Comparison of ENCODE assay signal across 17 cellular contexts in the genomic region with DNA sequence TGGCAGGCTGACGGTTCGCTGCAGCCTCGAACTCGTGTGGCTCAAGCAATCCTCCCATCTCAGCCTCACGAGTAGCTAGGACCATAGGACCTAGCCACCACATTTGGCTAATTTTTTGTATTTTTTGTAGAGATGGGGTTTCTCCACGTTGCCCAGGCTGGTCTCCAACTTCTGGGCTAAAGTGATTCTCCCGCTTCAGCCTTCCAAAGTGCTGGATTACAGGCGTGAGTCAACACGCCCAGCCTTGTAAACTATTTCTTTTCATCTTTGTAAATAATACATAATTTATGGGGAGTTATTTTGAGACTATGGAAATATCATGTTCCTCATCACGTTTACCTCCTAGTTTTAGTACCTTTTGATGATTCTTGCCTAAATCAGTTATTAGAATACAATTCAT. TPM values are rescaled to one million over a fixed set of nuclear protein-coding genes. Genes with fewer than 3 reads are reported as not detected.
DNase-seq lines count a peak whose midpoint lies in the region; FAIRE-seq and TF ChIP-seq lines count a peak whose summit lies in the region.
"Had no signal": no experiment of that assay in that cellular context is flagged by ENCODE, and none has a peak within 500 bp of the region (broad histone marks: within the 10 kb centered on the region; RNA-seq: fewer than 3 reads in every experiment).

No MANE protein-coding gene starts in this region.

- no peak for TF ChIP-seq POLR2A in suprapubic skin (IDR thresholded peaks at IDR 0.05)

- H3K9me2 ChIP-seq in GM23248 (ENCODE audit: insufficient read depth): no peaks in the 10 kb centered on the region
- H3K9me2 ChIP-seq in OCI-LY1 (ENCODE audit: low read depth, low read length): no peaks in the 10 kb centered on the region

- BruUV-seq in A673 (replicated peaks; lab: Mats Ljungman, UMichigan): no TSS peak

- intact Hi-C loops in A673 (cut with micrococcal nuclease; ENCODE audit: unreplicated experiment): loop anchor here (10.0 kb wide), 2 partner anchors 298 to 342 kb away; no protein-coding TSS in a partner anchor

- H3K9ac ChIP-seq in GM23248: no peak overlapping the region
- peak overlapping the region; percentile 91; the same call in 1 of the 2 replicates for H3K9ac ChIP-seq in OCI-LY1 (ENCODE audit: low read length)
- H3K9ac ChIP-seq in keratinocyte (ENCODE audit: control insufficient read depth, extremely low read depth, insufficient read depth, low read length): no peak overlapping the region

- in situ Hi-C loops in GM23248 (cut with MboI): no loop called here

- WGBS in GM23248 (ENCODE audit: low coverage in 1 of 2, low lambda C conversion rate in 2 of 2, missing lambda C conversion rate in 2 of 2), 2 experiments: 73 to 76% methylated on average over 10 of the region's 10 CpGs
- 52% methylated on average over 10 of the region's 10 CpGs for WGBS in suprapubic skin

- no peak for FAIRE-seq in keratinocyte (lab: Jason Lieb, UNC)

- peaks cover 5% of the 10 kb centered on the region for H3F3A ChIP-seq in GM23248 (ENCODE audit: insufficient read depth)
- peaks cover 12% of the 10 kb centered on the region; the same call in 1 of the 2 replicates for H3F3A ChIP-seq in OCI-LY1 (ENCODE audit: insufficient read depth, low read length)

- H3K9me1 ChIP-seq in keratinocyte (ENCODE audit: control insufficient read depth, extremely low read depth, insufficient read depth, low read length): no peaks in the 10 kb centered on the region

- no peaks in the 10 kb centered on the region for H3K9me3 ChIP-seq in GM23248 (ENCODE audit: low read depth)
- H3K9me3 ChIP-seq in OCI-LY1 (ENCODE audit: low read length): no peaks in the 10 kb centered on the region
- H3K9me3 ChIP-seq in keratinocyte (ENCODE audit: control insufficient read depth, low read depth, low read length): no peaks in the 10 kb centered on the region
- no peaks in the 10 kb centered on the region for H3K9me3 ChIP-seq in suprapubic skin
- H3K9me3 ChIP-seq in A673 (ENCODE audit: low read depth, low read length, poor library complexity, severe bottlenecking): no peaks in the 10 kb centered on the region
- H3K9me3 ChIP-seq: body of pancreas, psoas muscle had no signal

- dilution Hi-C loops in keratinocyte (cut with MboI; ENCODE audit: extremely low pct_ligation_motif_present, low sequenced_read_pairs): no loop called here

- H3K4me1 ChIP-seq in GM23248 (ENCODE audit: insufficient read depth): peaks cover 12% of the 10 kb centered on the region
- peaks cover 32% of the 10 kb centered on the region for H3K4me1 ChIP-seq in OCI-LY1 (ENCODE audit: insufficient read depth, low read length, severe bottlenecking)
- H3K4me1 ChIP-seq in keratinocyte (ENCODE audit: control insufficient read depth, extremely low read depth, insufficient read depth, low read length): peaks cover 5% of the 10 kb centered on the region
- peaks cover 29% of the 10 kb centered on the region for H3K4me1 ChIP-seq in suprapubic skin
- peaks cover 16% of the 10 kb centered on the region for H3K4me1 ChIP-seq in A673 (ENCODE audit: insufficient read depth, low read length, poor library complexity, severe bottlenecking)

- H3K27me3 ChIP-seq in GM23248 (replicated peaks; ENCODE audit: insufficient read depth): no peaks in the 10 kb centered on the region
- no peaks in the 10 kb centered on the region for H3K27me3 ChIP-seq in OCI-LY1 (ENCODE audit: insufficient read depth, low read length)
- no peaks in the 10 kb centered on the region for H3K27me3 ChIP-seq in keratinocyte (ENCODE audit: control insufficient read depth, extremely low read depth, insufficient read depth, low read length)
- no peaks in the 10 kb centered on the region for H3K27me3 ChIP-seq in suprapubic skin
- H3K27me3 ChIP-seq in A673 (replicated peaks; ENCODE audit: insufficient read depth, low read depth, low read length, poor library complexity): no peaks in the 10 kb centered on the region
- H3K27me3 ChIP-seq: body of pancreas, MG63 had no signal

- H2AFZ ChIP-seq in GM23248 (peak overlapping the region; percentile 94; the same call in 1 of the 2 replicates), OCI-LY1 (ENCODE audit: low read length) (peak overlapping the region; percentile 58), keratinocyte (ENCODE audit: control insufficient read depth, low read length) (no peak overlapping the region)

- H3K4me3 ChIP-seq in GM23248 (no peak overlapping the region), OCI-LY1 (ENCODE audit: low read depth, low read length, poor library complexity, severe bottlenecking) (peak overlapping the region; percentile 89), keratinocyte (ENCODE audit: control insufficient read depth in 2 of 3, extremely low read depth in 1 of 3, insufficient read depth in 2 of 3, low read depth in 1 of 3, low read length in 3 of 3) (no peak overlapping the region), suprapubic skin (peak overlapping the region; percentile 83), A673 (ENCODE audit: low read depth, low read length, poor library complexity, severe bottlenecking) (no peak overlapping the region)

- TF ChIP-seq CTCF in OCI-LY1 (IDR thresholded peaks at IDR 0.05; ENCODE audit: low read length) (no peak), keratinocyte (optimal IDR thresholded peaks at IDR 0.05 in 1 of 3, IDR thresholded peaks at IDR 0.05 in 1 of 3, conservative IDR thresholded peaks at IDR 0.05 in 1 of 3; ENCODE audit: extremely low read depth in 1 of 3, insufficient read depth in 2 of 3, low read length in 3 of 3) (no peak), suprapubic skin (IDR thresholded peaks at IDR 0.05) (no peak), A673 (conservative IDR thresholded peaks at IDR 0.05; ENCODE audit: low read depth, low read length) (no peak)

- H4K20me1 ChIP-seq in GM23248 (ENCODE audit: insufficient read depth) (0 out of 2 replicates have a peak, but pooled peaks cover 4% of the 10 kb centered on the region), OCI-LY1 (ENCODE audit: insufficient read depth, low read length) (no peaks in the 10 kb centered on the region), keratinocyte (ENCODE audit: control insufficient read depth, extremely low read depth, insufficient read depth, low read length) (no peaks in the 10 kb centered on the region)

- H3K79me2 ChIP-seq in GM23248 (ENCODE audit: insufficient read depth) (peaks cover 50% of the 10 kb centered on the region), OCI-LY1 (ENCODE audit: insufficient read depth, low read length) (peaks cover 30% of the 10 kb centered on the region), keratinocyte (ENCODE audit: control insufficient read depth, insufficient read depth, low read length) (peaks cover 37% of the 10 kb centered on the region)

- no peak overlapping the region for H3K4me2 ChIP-seq in GM23248 (ENCODE audit: unreplicated experiment)
- H3K4me2 ChIP-seq in OCI-LY1 (ENCODE audit: low read length): peak overlapping the region; percentile 93
- peak overlapping the region; percentile 73 for H3K4me2 ChIP-seq in keratinocyte (ENCODE audit: control insufficient read depth, extremely low read depth, insufficient read depth, low read depth, low read length)

- no peak for DNase-seq in GM23248
- DNase-seq in keratinocyte (ENCODE audit: low read depth, low spot score): no peak
- no peak for DNase-seq in suprapubic skin (ENCODE audit: low spot score in 2 of 2)
- no peak for DNase-seq in NCI-H524 treated with DMSO at 0.1 percent for 48 hours (lab: John Stamatoyannopoulos, UW)
- DNase-seq in NCI-H1417 (lab: John Stamatoyannopoulos, UW): no peak
- DNase-seq in A673 (ENCODE audit: low spot score): no peak
- DNase-seq: activated CD4-positive, alpha-beta T cell treated with anti-CD3 and anti-CD28 coated beads for 36 hours; activated naive CD8-positive, alpha-beta T cell treated with anti-CD3 and anti-CD28 coated beads, Interleukin-2, amount 10 ng/mL, durations not matched to agents 7 days and 5 days; body of pancreas; HCEC 1CT; MG63; naive thymus-derived CD8-positive, alpha-beta T cell; NCI-H1694 treated with DMSO at 0.1 percent for 48 hours; NCI-H226; psoas muscle; stimulated activated naive CD8-positive, alpha-beta T cell treated with anti-CD3 and anti-CD28 coated beads, Interleukin-15, Interleukin-2, amounts not matched to agents 100 U/mL and 50 U/mL, for 24 hours had no signal

- CTCF ChIA-PET in A673 (lab: Charles Lee): no interaction called here

- H3K36me3 ChIP-seq in GM23248 (ENCODE audit: low read depth) (no peaks in the 10 kb centered on the region), OCI-LY1 (ENCODE audit: insufficient read depth, low read length) (no peaks in the 10 kb centered on the region), keratinocyte (ENCODE audit: control insufficient read depth in 2 of 2, extremely low read depth in 1 of 2, insufficient read depth in 2 of 2, low read length in 2 of 2) (no peaks in the 10 kb centered on the region), suprapubic skin (no peaks in the 10 kb centered on the region), A673 (ENCODE audit: insufficient read depth, low read length, poor library complexity, severe bottlenecking) (no peaks in the 10 kb centered on the region)

- no peak overlapping the region for H3K27ac ChIP-seq in GM23248
- no peak overlapping the region for H3K27ac ChIP-seq in OCI-LY1 (ENCODE audit: low read depth, low read length, poor library complexity, severe bottlenecking)
- H3K27ac ChIP-seq in keratinocyte (ENCODE audit: control insufficient read depth, insufficient read depth, low read length): no peak overlapping the region
- H3K27ac ChIP-seq in suprapubic skin: no peak overlapping the region
- H3K27ac ChIP-seq in A673 (ENCODE audit: low read depth, low read length, poor library complexity, severe bottlenecking): no peak overlapping the region

- POLR2A ChIA-PET in A673 (lab: Charles Lee; ENCODE audit: low non-redundant PET): no interaction called here

- no peak for TF ChIP-seq EP300 in suprapubic skin (IDR thresholded peaks at IDR 0.05)

RNA-seq across cellular contexts. Expression of gene FBXO28, which starts 0.9 kb away (rescaled TPM):
- 28.5 and 31.8 TPM in 2 replicates for total RNA-seq in GM23248 (2014; rRNA removed; shearing (Covaris generic))
- polyA plus RNA-seq in GM23248 (2016; fragmentation: Nextera tagmentation; extraction: Ambion mirVana) (14.9 and 15.5 TPM in 2 replicates), keratinocyte (23.2 to 36.5 TPM (median 26.6 TPM) in 3 replicates)
- polyA plus RNA-seq in keratinocyte (2011; ENCODE audit: low read depth): 20.6 TPM
- 20.4 and 37.9 TPM in 2 replicates for polyA plus RNA-seq in keratinocyte (2011; cell fraction: cytosol; rRNA removed)
- polyA plus RNA-seq in keratinocyte (2011; cell fraction: nucleus; rRNA removed): 22.9 and 31.7 TPM in 2 replicates
- 17.2 and 24.5 TPM in 2 replicates for polyA plus RNA-seq in keratinocyte (2012; ENCODE audit: low replicate concordance)
- 7.1 to 43.4 TPM (median 29.7 TPM) in 3 replicates for polyA minus RNA-seq in keratinocyte
- polyA minus RNA-seq in keratinocyte (2011; cell fraction: cytosol; rRNA and poly(A)+ RNA removed): 47.2 TPM
- polyA minus RNA-seq in keratinocyte (2011; cell fraction: nucleus; rRNA and poly(A)+ RNA removed): 21.4 and 39.0 TPM in 2 replicates
- total RNA-seq in suprapubic skin (10 to 100 TPM; 40.2 to 65.7 (median 45.7) TPM), A673 (2021) (39.0 and 45.8 TPM in 2 replicates)

Comparison
In these comparisons a context has a peak if more than half of its experiments do, and no peak if none do; other contexts are left out.
1. H3K4me3 ChIP-seq: peak in OCI-LY1 (single experiment) and suprapubic skin (single experiment); none in GM23248 (single experiment), keratinocyte (0 of 3) and A673 (single experiment).